In the genomic region with DNA sequence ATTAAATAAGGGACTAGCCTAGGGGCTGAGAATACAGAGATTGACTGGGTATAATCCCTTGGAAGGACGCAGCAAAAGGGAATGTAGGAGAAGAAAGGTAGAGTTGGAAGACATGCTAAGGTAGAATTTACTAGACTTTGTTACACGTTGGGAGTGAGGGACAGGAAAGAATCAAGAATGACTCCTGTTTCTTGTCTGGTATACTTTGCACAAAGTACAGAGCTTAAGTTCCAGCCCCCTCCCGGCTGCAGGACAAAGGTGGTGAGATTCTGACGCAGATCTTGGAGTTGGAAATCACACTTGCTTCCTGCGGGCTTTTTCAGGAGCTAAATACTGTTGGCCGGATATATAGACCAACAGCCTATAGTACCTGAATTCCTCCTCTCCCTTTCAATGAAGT, we compare ENCODE assay signal across 8 cellular contexts. TPM values are rescaled to one million over a fixed set of nuclear protein-coding genes. Genes with fewer than 3 reads are reported as not detected.
DNase-seq lines count a peak whose midpoint lies in the region; ATAC-seq lines count a peak whose summit lies in the region.

No MANE protein-coding gene starts in this region.

- DNase-seq in T-helper 1 cell (no peak), immature natural killer cell (no peak), NCI-H82 treated with DMSO at 0.1 percent for 48 hours (lab: John Stamatoyannopoulos, UW; ENCODE audit: unreplicated experiment) (no peak), midbrain (lab: John Stamatoyannopoulos, UW) (no peak)
- DNase-seq in activated T-helper 2 cell treated with anti-CD3 and anti-CD28 coated beads, Interferon-gamma antibody, Interleukin-2, Interleukin-4, amounts not matched to agents 10 μg/mL and 5 μg/mL and 100 μg/mL, durations not matched to agents 14 hours and 24 hours and 36 hours (ENCODE audit: low spot score) = no peak
- no peak for DNase-seq in stimulated activated naive CD8-positive, alpha-beta T cell treated with anti-CD3 and anti-CD28 coated beads, Interleukin-15, amount 100 ng/mL, for 72 hours

- no peaks in the 10 kb centered on the region for H3K36me3 Mint-ChIP-seq in T-helper 1 cell treated with Interleukin-12 subunit alpha and Interleukin-12 subunit beta and Interleukin-4 antibody, amounts not matched to agents 30 μg/mL and 1 μg/mL, for 36 hours (ENCODE audit: low read depth)
- H3K36me3 Mint-ChIP-seq in activated T-helper 2 cell treated with anti-CD3 and anti-CD28 coated beads, Interferon-gamma antibody, Interleukin-2, Interleukin-4, amounts not matched to agents 10 μg/mL and 5 μg/mL and 100 μg/mL, durations not matched to agents 14 hours and 24 hours and 36 hours (ENCODE audit: low read depth) = no peaks in the 10 kb centered on the region
- no peaks in the 10 kb centered on the region for H3K36me3 Mint-ChIP-seq in immature natural killer cell

- intact Hi-C loops in activated T-helper 2 cell treated with anti-CD3 and anti-CD28 coated beads, Interferon-gamma antibody, Interleukin-2, Interleukin-4, amounts not matched to agents 10 μg/mL and 5 μg/mL and 100 μg/mL, durations not matched to agents 14 hours and 24 hours and 36 hours (cut with micrococcal nuclease) = loop anchor here (5.0 kb wide), 1 partner anchor 71 kb away; a partner anchor contains a TSS

- H3K4me3 Mint-ChIP-seq in T-helper 1 cell treated with Interleukin-12 subunit alpha and Interleukin-12 subunit beta and Interleukin-4 antibody, amounts not matched to agents 30 μg/mL and 1 μg/mL, for 36 hours = peak overlapping the region; percentile 97
- peak overlapping the region; percentile 88 for H3K4me3 Mint-ChIP-seq in activated T-helper 2 cell treated with anti-CD3 and anti-CD28 coated beads, Interferon-gamma antibody, Interleukin-2, Interleukin-4, amounts not matched to agents 10 μg/mL and 5 μg/mL and 100 μg/mL, durations not matched to agents 14 hours and 24 hours and 36 hours (ENCODE audit: low read depth)
- H3K4me3 Mint-ChIP-seq in immature natural killer cell = peak overlapping the region; percentile 89 to 95 (median 91)
- peak overlapping the region; percentile 88 to 99 for H3K4me3 Mint-ChIP-seq in stimulated activated naive CD8-positive, alpha-beta T cell treated with anti-CD3 and anti-CD28 coated beads, Interleukin-15, amount 100 ng/mL, for 72 hours

- H3K4me1 Mint-ChIP-seq in T-helper 1 cell treated with Interleukin-12 subunit alpha and Interleukin-12 subunit beta and Interleukin-4 antibody, amounts not matched to agents 30 μg/mL and 1 μg/mL, for 36 hours (ENCODE audit: low read depth) = peaks cover 22% of the 10 kb centered on the region
- H3K4me1 Mint-ChIP-seq in activated T-helper 2 cell treated with anti-CD3 and anti-CD28 coated beads, Interferon-gamma antibody, Interleukin-2, Interleukin-4, amounts not matched to agents 10 μg/mL and 5 μg/mL and 100 μg/mL, durations not matched to agents 14 hours and 24 hours and 36 hours (ENCODE audit: low read depth) = peaks cover 16% of the 10 kb centered on the region
- H3K4me1 Mint-ChIP-seq in immature natural killer cell = peaks cover 15 to 21% of the 10 kb centered on the region in 2 donors
- peaks cover 28% of the 10 kb centered on the region for H3K4me1 Mint-ChIP-seq in stimulated activated naive CD8-positive, alpha-beta T cell treated with anti-CD3 and anti-CD28 coated beads, Interleukin-15, amount 100 ng/mL, for 72 hours

- no peak overlapping the region for H3K27ac Mint-ChIP-seq in T-helper 1 cell treated with Interleukin-12 subunit alpha and Interleukin-12 subunit beta and Interleukin-4 antibody, amounts not matched to agents 30 μg/mL and 1 μg/mL, for 36 hours
- no peak overlapping the region for H3K27ac Mint-ChIP-seq in activated T-helper 2 cell treated with anti-CD3 and anti-CD28 coated beads, Interferon-gamma antibody, Interleukin-2, Interleukin-4, amounts not matched to agents 10 μg/mL and 5 μg/mL and 100 μg/mL, durations not matched to agents 14 hours and 24 hours and 36 hours
- peak overlapping the region in 1 of 6 donors; percentile 11 for H3K27ac Mint-ChIP-seq in immature natural killer cell
- H3K27ac Mint-ChIP-seq in stimulated activated naive CD8-positive, alpha-beta T cell treated with anti-CD3 and anti-CD28 coated beads, Interleukin-15, amount 100 ng/mL, for 72 hours = no peak overlapping the region

- ATAC-seq in stimulated activated naive CD8-positive, alpha-beta T cell treated with anti-CD3 and anti-CD28 coated beads, Interleukin-15, amount 100 ng/mL, for 72 hours = no peak
- no peak for ATAC-seq in GM18873 (IDR thresholded peaks at IDR 0.05; ENCODE audit: low FRiP score, unreplicated experiment)

- H3K27me3 Mint-ChIP-seq in T-helper 1 cell treated with Interleukin-12 subunit alpha and Interleukin-12 subunit beta and Interleukin-4 antibody, amounts not matched to agents 30 μg/mL and 1 μg/mL, for 36 hours (ENCODE audit: low read depth) = no peaks in the 10 kb centered on the region
- H3K27me3 Mint-ChIP-seq in activated T-helper 2 cell treated with anti-CD3 and anti-CD28 coated beads, Interferon-gamma antibody, Interleukin-2, Interleukin-4, amounts not matched to agents 10 μg/mL and 5 μg/mL and 100 μg/mL, durations not matched to agents 14 hours and 24 hours and 36 hours (ENCODE audit: low read depth) = peaks cover 23% of the 10 kb centered on the region
- H3K27me3 Mint-ChIP-seq in immature natural killer cell (ENCODE audit: low read depth in 3 of 3) = peaks cover 4 to 14% (median 5%) of the 10 kb centered on the region in 3 donors
- no peaks in the 10 kb centered on the region for H3K27me3 Mint-ChIP-seq in stimulated activated naive CD8-positive, alpha-beta T cell treated with anti-CD3 and anti-CD28 coated beads, Interleukin-15, amount 100 ng/mL, for 72 hours

- no peaks in the 10 kb centered on the region for H3K9me3 Mint-ChIP-seq in T-helper 1 cell treated with Interleukin-12 subunit alpha and Interleukin-12 subunit beta and Interleukin-4 antibody, amounts not matched to agents 30 μg/mL and 1 μg/mL, for 36 hours
- no peaks in the 10 kb centered on the region for H3K9me3 Mint-ChIP-seq in activated T-helper 2 cell treated with anti-CD3 and anti-CD28 coated beads, Interferon-gamma antibody, Interleukin-2, Interleukin-4, amounts not matched to agents 10 μg/mL and 5 μg/mL and 100 μg/mL, durations not matched to agents 14 hours and 24 hours and 36 hours
- H3K9me3 Mint-ChIP-seq in immature natural killer cell = no peaks in the 10 kb centered on the region
- no peaks in the 10 kb centered on the region for H3K9me3 Mint-ChIP-seq in stimulated activated naive CD8-positive, alpha-beta T cell treated with anti-CD3 and anti-CD28 coated beads, Interleukin-15, amount 100 ng/mL, for 72 hours

RNA-seq across cellular contexts. Expression of a gene that starts 0.9 kb away (rescaled TPM):
- total RNA-seq in activated T-helper 2 cell treated with anti-CD3 and anti-CD28 coated beads, Interferon-gamma antibody, Interleukin-2, Interleukin-4, amounts not matched to agents 10 μg/mL and 5 μg/mL and 100 μg/mL, durations not matched to agents 14 hours and 24 hours and 36 hours = 0.74 and 0.89 TPM in 2 replicates
- under 1 TPM in 1 of 3 donors, not detected in 2; 0.31 TPM for polyA plus RNA-seq in immature natural killer cell

RNA-seq across cellular contexts. Expression of a gene that starts 32.0 kb away (rescaled TPM):
- total RNA-seq in activated T-helper 2 cell treated with anti-CD3 and anti-CD28 coated beads, Interferon-gamma antibody, Interleukin-2, Interleukin-4, amounts not matched to agents 10 μg/mL and 5 μg/mL and 100 μg/mL, durations not matched to agents 14 hours and 24 hours and 36 hours = 330 and 331 TPM in 2 replicates
- polyA plus RNA-seq in immature natural killer cell = 100 to 1,000 TPM; 263 to 510 (median 315) TPM

RNA-seq across cellular contexts. Expression of a gene that starts 57.0 kb away (rescaled TPM):
- total RNA-seq in activated T-helper 2 cell treated with anti-CD3 and anti-CD28 coated beads, Interferon-gamma antibody, Interleukin-2, Interleukin-4, amounts not matched to agents 10 μg/mL and 5 μg/mL and 100 μg/mL, durations not matched to agents 14 hours and 24 hours and 36 hours = 6.5 and 7.7 TPM in 2 replicates
- polyA plus RNA-seq in immature natural killer cell = 1 to 10 TPM in 1 of 3 donors, under 1 TPM in 2; 0.53 to 1.4 (median 0.62) TPM
